ENCODE assay signal across 14 cellular contexts in genomic region chr18:34837769-34838194, GRCh38.
DNase-seq lines count a peak whose midpoint lies in the region; ATAC-seq and TF ChIP-seq lines count a peak whose summit lies in the region.
"Had no signal": no experiment of that assay in that cellular context is flagged by ENCODE, and none has a peak within 500 bp of the region (broad histone marks: within the 10 kb centered on the region; RNA-seq: fewer than 3 reads in every experiment).

No MANE protein-coding gene starts in this region.

- DNase-seq in cerebellum (ENCODE audit: low spot score) (peak; percentile 8), left ventricle myocardium inferior (no peak), ovary (peak; percentile 37 to 52 (median 42)), upper lobe of right lung (no peak)
- DNase-seq in stimulated activated CD4-positive, alpha-beta T cell treated with anti-CD3 and anti-CD28 coated beads, Interleukin-12 subunit alpha, Interleukin-12 subunit beta, amount 100 ng/mL, for 4 hours = no peak
- no peak for DNase-seq in stimulated activated naive B cell treated with anti-CD40 and anti-IgM and Interleukin-4, amounts not matched to agents 10 μg/mL and 1 μg/mL and 100 μg/mL, for 72 hours
- DNase-seq: activated CD8-positive, alpha-beta T cell treated with anti-CD3 and anti-CD28 coated beads, Interleukin-2, amount 10 ng/mL, durations not matched to agents 7 days and 5 days; CD8-positive, alpha-beta T cell; effector memory CD4-positive, alpha-beta T cell; natural killer cell had no signal

- H3K36me3 Mint-ChIP-seq in stimulated activated naive B cell treated with anti-CD40 and anti-IgM and Interleukin-4, amounts not matched to agents 10 μg/mL and 1 μg/mL and 100 μg/mL, for 72 hours = no peaks in the 10 kb centered on the region
- H3K36me3 Mint-ChIP-seq: activated naive CD4-positive, alpha-beta T cell treated with anti-CD3 and anti-CD28 coated beads, Interleukin-2, amount 50 U/mL, for 24 hours; CD8-positive, alpha-beta T cell; natural killer cell; stimulated activated effector memory CD8-positive, alpha-beta T cell treated with anti-CD3 and anti-CD28 coated beads, Interleukin-12 subunit alpha, Interleukin-12 subunit beta, amount 100 ng/mL, for 72 hours had no signal

- peaks cover 0 to 4% of the 10 kb centered on the region in 2 donors for H3K27me3 Mint-ChIP-seq in stimulated activated naive B cell treated with anti-CD40 and anti-IgM and Interleukin-4, amounts not matched to agents 10 μg/mL and 1 μg/mL and 100 μg/mL, for 72 hours

- H3K36me3 ChIP-seq in left ventricle myocardium inferior (no peaks in the 10 kb centered on the region), ovary (no peaks in the 10 kb centered on the region), upper lobe of right lung (no peaks in the 10 kb centered on the region)

- WGBS in ovary, 3 donors = 2 to 10% (median 3%) methylated on average over 3 of the region's 3 CpGs

- H3K4me3 ChIP-seq in left ventricle myocardium inferior (peak overlapping the region; percentile 10), ovary (no peak overlapping the region), upper lobe of right lung (no peak overlapping the region)

- ATAC-seq in upper lobe of right lung (peak; percentile 55), GM19035 (IDR thresholded peaks at IDR 0.05; ENCODE audit: unreplicated experiment) (no peak)
- no peak for ATAC-seq in stimulated activated naive B cell treated with anti-CD40 and anti-IgM and Interleukin-4, amounts not matched to agents 10 μg/mL and 1 μg/mL and 100 μg/mL, for 72 hours (replicated peaks)
- ATAC-seq: activated CD8-positive, alpha-beta T cell treated with anti-CD3 and anti-CD28 coated beads, Interleukin-2, amount 10 ng/mL, durations not matched to agents 7 days and 5 days; CD8-positive, alpha-beta T cell; natural killer cell; stimulated activated effector memory CD8-positive, alpha-beta T cell treated with anti-CD3 and anti-CD28 coated beads, Interleukin-12 subunit alpha, Interleukin-12 subunit beta, amount 100 ng/mL, for 72 hours had no signal

- no peaks in the 10 kb centered on the region for H3K9me3 ChIP-seq in left ventricle myocardium inferior (replicated peaks)
- no peaks in the 10 kb centered on the region for H3K9me3 ChIP-seq in ovary
- H3K9me3 ChIP-seq in upper lobe of right lung = no peaks in the 10 kb centered on the region

- intact Hi-C loops in left ventricle myocardium inferior (cut with micrococcal nuclease) = no loop called here
- intact Hi-C loops in ovary (cut with DNase I) = no loop called here
- intact Hi-C loops in upper lobe of right lung (cut with DNase I) = no loop called here

- no peak overlapping the region for H3K27ac Mint-ChIP-seq in stimulated activated naive B cell treated with anti-CD40 and anti-IgM and Interleukin-4, amounts not matched to agents 10 μg/mL and 1 μg/mL and 100 μg/mL, for 72 hours
- H3K27ac Mint-ChIP-seq: activated CD8-positive, alpha-beta T cell treated with anti-CD3 and anti-CD28 coated beads, Interleukin-2, amount 10 ng/mL, durations not matched to agents 7 days and 5 days; activated naive CD4-positive, alpha-beta T cell treated with anti-CD3 and anti-CD28 coated beads, Interleukin-2, amount 50 U/mL, for 24 hours; CD8-positive, alpha-beta T cell; natural killer cell; stimulated activated effector memory CD8-positive, alpha-beta T cell treated with anti-CD3 and anti-CD28 coated beads, Interleukin-12 subunit alpha, Interleukin-12 subunit beta, amount 100 ng/mL, for 72 hours; T-helper 1 cell treated with Interleukin-12 subunit alpha and Interleukin-12 subunit beta and Interleukin-4 antibody, amounts not matched to agents 30 μg/mL and 1 μg/mL, for 36 hours had no signal

- H3K9me3 Mint-ChIP-seq in stimulated activated naive B cell treated with anti-CD40 and anti-IgM and Interleukin-4, amounts not matched to agents 10 μg/mL and 1 μg/mL and 100 μg/mL, for 72 hours = peaks cover 0 to 2% of the 10 kb centered on the region in 2 donors
- H3K9me3 Mint-ChIP-seq: activated naive CD4-positive, alpha-beta T cell treated with anti-CD3 and anti-CD28 coated beads, Interleukin-2, amount 50 U/mL, for 24 hours; CD8-positive, alpha-beta T cell; natural killer cell; T-helper 1 cell treated with Interleukin-12 subunit alpha and Interleukin-12 subunit beta and Interleukin-4 antibody, amounts not matched to agents 30 μg/mL and 1 μg/mL, for 36 hours had no signal

- no peak for TF ChIP-seq EP300 in ovary (IDR thresholded peaks at IDR 0.05)

- no peak for TF ChIP-seq CTCF in left ventricle myocardium inferior (IDR thresholded peaks at IDR 0.05; ENCODE audit: borderline replicate concordance)
- TF ChIP-seq CTCF in ovary (IDR thresholded peaks at IDR 0.05) = no peak
- no peak for TF ChIP-seq CTCF in upper lobe of right lung (IDR thresholded peaks at IDR 0.05)

- H3K27me3 ChIP-seq in left ventricle myocardium inferior (ENCODE audit: low read depth) (no peaks in the 10 kb centered on the region), ovary (no peaks in the 10 kb centered on the region), upper lobe of right lung (no peaks in the 10 kb centered on the region)

- H3K4me3 Mint-ChIP-seq in stimulated activated naive B cell treated with anti-CD40 and anti-IgM and Interleukin-4, amounts not matched to agents 10 μg/mL and 1 μg/mL and 100 μg/mL, for 72 hours = no peak overlapping the region
- H3K4me3 Mint-ChIP-seq: activated CD8-positive, alpha-beta T cell treated with anti-CD3 and anti-CD28 coated beads, Interleukin-2, amount 10 ng/mL, durations not matched to agents 7 days and 5 days; activated naive CD4-positive, alpha-beta T cell treated with anti-CD3 and anti-CD28 coated beads, Interleukin-2, amount 50 U/mL, for 24 hours; CD8-positive, alpha-beta T cell; natural killer cell; stimulated activated effector memory CD8-positive, alpha-beta T cell treated with anti-CD3 and anti-CD28 coated beads, Interleukin-12 subunit alpha, Interleukin-12 subunit beta, amount 100 ng/mL, for 72 hours; T-helper 1 cell treated with Interleukin-12 subunit alpha and Interleukin-12 subunit beta and Interleukin-4 antibody, amounts not matched to agents 30 μg/mL and 1 μg/mL, for 36 hours had no signal

- H3K27ac ChIP-seq in left ventricle myocardium inferior (replicated peaks) = peak overlapping the region; percentile 84
- peak overlapping the region; percentile 27 to 67 for H3K27ac ChIP-seq in ovary
- peak overlapping the region; percentile 15 for H3K27ac ChIP-seq in upper lobe of right lung

- H3K4me1 Mint-ChIP-seq in stimulated activated naive B cell treated with anti-CD40 and anti-IgM and Interleukin-4, amounts not matched to agents 10 μg/mL and 1 μg/mL and 100 μg/mL, for 72 hours = no peaks in the 10 kb centered on the region
- H3K4me1 Mint-ChIP-seq: natural killer cell; stimulated activated effector memory CD8-positive, alpha-beta T cell treated with anti-CD3 and anti-CD28 coated beads, Interleukin-12 subunit alpha, Interleukin-12 subunit beta, amount 100 ng/mL, for 72 hours had no signal

- peaks cover 37% of the 10 kb centered on the region for H3K4me1 ChIP-seq in left ventricle myocardium inferior
- peaks cover 13% of the 10 kb centered on the region for H3K4me1 ChIP-seq in ovary (ENCODE audit: insufficient read depth)
- peaks cover 6% of the 10 kb centered on the region for H3K4me1 ChIP-seq in upper lobe of right lung

- no peak for TF ChIP-seq POLR2A in ovary (IDR thresholded peaks at IDR 0.05)

Comparison
In these comparisons a context has a peak if more than half of its experiments do, and no peak if none do; other contexts are left out.
1. DNase-seq: peak in cerebellum (single experiment) and ovary (5 of 5); none in left ventricle myocardium inferior (single experiment), upper lobe of right lung (single experiment), stimulated activated CD4-positive, alpha-beta T cell treated with anti-CD3 and anti-CD28 coated beads, Interleukin-12 subunit alpha, Interleukin-12 subunit beta, amount 100 ng/mL, for 4 hours (single experiment) and stimulated activated naive B cell treated with anti-CD40 and anti-IgM and Interleukin-4, amounts not matched to agents 10 μg/mL and 1 μg/mL and 100 μg/mL, for 72 hours (single experiment).
2. H3K27ac ChIP-seq: peak in every context shown above with its lines; median percentile 84 in left ventricle myocardium inferior; 47 in ovary; 15 in upper lobe of right lung.